Comparison of ENCODE assay signal across 20 cellular contexts in genomic region chr6:39947611-39948068, GRCh38. TPM values are rescaled to one million over a fixed set of nuclear protein-coding genes. Genes with fewer than 3 reads are reported as not detected.
DNase-seq lines count a peak whose midpoint lies in the region; ATAC-seq, FAIRE-seq and TF ChIP-seq lines count a peak whose summit lies in the region.
"Had no signal": no experiment of that assay in that cellular context is flagged by ENCODE, and none has a peak within 500 bp of the region (broad histone marks: within the 10 kb centered on the region; RNA-seq: fewer than 3 reads in every experiment).

No MANE protein-coding gene starts in this region.

- H3K27me3 ChIP-seq in NT2/D1 (ENCODE audit: insufficient read depth, insufficient read length) (no peaks in the 10 kb centered on the region), endodermal cell (ENCODE audit: control insufficient read depth, insufficient read depth, low read length, poor library complexity, severe bottlenecking) (no peaks in the 10 kb centered on the region), HepG2 (ENCODE audit: control insufficient read depth in 1 of 2, insufficient read depth in 2 of 2, low read length in 2 of 2) (no peaks in the 10 kb centered on the region), small intestine (ENCODE audit: control insufficient read depth in 2 of 2, insufficient read depth in 2 of 2, low read length in 2 of 2) (no peaks in the 10 kb centered on the region)
- H3K27me3 ChIP-seq in CD4-positive, alpha-beta T cell (ENCODE audit: control insufficient read depth, insufficient read depth, low read length) = peaks cover 5% of the 10 kb centered on the region
- H3K27me3 ChIP-seq: MG63 had no signal

- H3K79me2 ChIP-seq in HepG2 (ENCODE audit: insufficient read depth, low read length) = no peaks in the 10 kb centered on the region

- no peaks in the 10 kb centered on the region for H3K4me1 ChIP-seq in NT2/D1 (ENCODE audit: insufficient read depth, insufficient read length)
- H3K4me1 ChIP-seq in endodermal cell (ENCODE audit: control insufficient read depth, insufficient read depth, low read length) = no peaks in the 10 kb centered on the region
- peaks cover 35% of the 10 kb centered on the region for H3K4me1 ChIP-seq in HepG2 (ENCODE audit: insufficient read depth, low read length)
- peaks cover 7 to 19% of the 10 kb centered on the region in 2 donors for H3K4me1 ChIP-seq in small intestine (ENCODE audit: control insufficient read depth in 2 of 2, insufficient read depth in 1 of 2, low read depth in 1 of 2, low read length in 1 of 2)

- no peaks in the 10 kb centered on the region for H3K9me3 Mint-ChIP-seq in endodermal cell
- H3K9me3 Mint-ChIP-seq in CD4-positive, alpha-beta T cell = no peaks in the 10 kb centered on the region

- no peak for TF ChIP-seq POLR2A in HepG2 (IDR thresholded peaks at IDR 0.05; ENCODE audit: insufficient read depth in 1 of 2, low read depth in 2 of 2, low read length in 2 of 2)

- TF ChIP-seq EP300 in HepG2 (IDR thresholded peaks at IDR 0.05; ENCODE audit: low read depth in 2 of 2, low read length in 2 of 2) = no peak
- no peak for TF ChIP-seq EP300 in HepG2 (CRISPR knock-in tag; IDR thresholded peaks at IDR 0.05; ENCODE audit: borderline replicate concordance)

- H3K27ac ChIP-seq in endodermal cell (ENCODE audit: low read depth, low read length) (no peak overlapping the region), HepG2 (ENCODE audit: extremely low read length, insufficient read depth, low read length) (peak overlapping the region; percentile 31), small intestine (ENCODE audit: low read depth in 1 of 2, low read length in 1 of 2) (peak overlapping the region; percentile 81 to 87)
- no peak overlapping the region for H3K27ac ChIP-seq in CD4-positive, alpha-beta T cell (ENCODE audit: low read depth, low read length)
- H3K27ac ChIP-seq: GM23248 had no signal

- FAIRE-seq in HepG2 (lab: Jason Lieb, UNC) (no peak), small intestine (lab: Jason Lieb, UNC) (no peak)
- FAIRE-seq: GM12891 had no signal

- H3K9me3 ChIP-seq in NT2/D1 (ENCODE audit: insufficient read depth, low read length) (no peaks in the 10 kb centered on the region), endodermal cell (ENCODE audit: control insufficient read depth, low read length) (no peaks in the 10 kb centered on the region), HepG2 (ENCODE audit: low read length) (no peaks in the 10 kb centered on the region), small intestine (ENCODE audit: control insufficient read depth, low read depth) (no peaks in the 10 kb centered on the region)
- no peaks in the 10 kb centered on the region for H3K9me3 ChIP-seq in CD4-positive, alpha-beta T cell (ENCODE audit: control insufficient read depth, low read length)
- H3K9me3 ChIP-seq: MG63 had no signal

- peak overlapping the region; percentile 59 for H3K4me2 ChIP-seq in HepG2 (ENCODE audit: low read depth, low read length)

- DNase-seq in NT2/D1 (ENCODE audit: low read depth, low spot score) = peak; percentile 36
- DNase-seq in endodermal cell = peak; percentile 80
- no peak for DNase-seq in HepG2 (ENCODE audit: low spot score)
- peak; percentile 93 for DNase-seq in small intestine
- DNase-seq in CD4-positive, alpha-beta T cell = no peak
- DNase-seq in NCI-H2081 (lab: John Stamatoyannopoulos, UW) = no peak
- no peak for DNase-seq in EL
- DNase-seq: CD4-positive, CD25-positive, alpha-beta regulatory T cell; COR-L47; DMS 273 treated with DMSO at 0.1 percent for 48 hours; DMS79 treated with DMSO at 0.1 percent for 48 hours; GM23248; MG63; NCI-H1417; NCI-H187; NCI-H2107; SIG-M5 had no signal

- H3K36me3 ChIP-seq in NT2/D1 (ENCODE audit: insufficient read depth, insufficient read length, low read length) (no peaks in the 10 kb centered on the region), endodermal cell (ENCODE audit: control insufficient read depth, insufficient read depth, low read length) (no peaks in the 10 kb centered on the region), HepG2 (replicated peaks in 1 of 2; ENCODE audit: control insufficient read depth in 1 of 2, insufficient read depth in 2 of 2, low read length in 2 of 2) (no peaks in the 10 kb centered on the region), small intestine (ENCODE audit: control insufficient read depth in 2 of 2, insufficient read depth in 2 of 2, low read length in 2 of 2) (no peaks in the 10 kb centered on the region)
- H3K36me3 ChIP-seq: MG63 had no signal

- WGBS in endodermal cell (ENCODE audit: insufficient coverage in 1 of 2, insufficient read length in 1 of 2), 2 experiments = 35% methylated on average over 5 of the region's 5 CpGs
- WGBS in HepG2 (ENCODE audit: low lambda C conversion rate) = 0% methylated on average over 2 of the region's 5 CpGs
- WGBS in small intestine, 3 donors = 20 to 41% (median 34%) methylated on average over 5 of the region's 5 CpGs

- H3K27ac Mint-ChIP-seq in endodermal cell = peak overlapping the region; percentile 4
- H3K27ac Mint-ChIP-seq in CD4-positive, alpha-beta T cell = no peak overlapping the region
- H3K27ac Mint-ChIP-seq: CD4-positive, CD25-positive, alpha-beta regulatory T cell had no signal

- ATAC-seq in HepG2 (peak; percentile 80), GM21447 (IDR thresholded peaks at IDR 0.05; ENCODE audit: unreplicated experiment) (no peak)
- no peak for ATAC-seq in CD4-positive, alpha-beta T cell (ENCODE audit: poor library complexity)
- ATAC-seq: SK-N-SH treated with all-trans-retinoic acid at 6 μM for 48 hours had no signal

- peaks cover 15% of the 10 kb centered on the region for H3K4me1 Mint-ChIP-seq in endodermal cell
- H3K4me1 Mint-ChIP-seq in CD4-positive, alpha-beta T cell (ENCODE audit: low read depth) = no peaks in the 10 kb centered on the region
- H3K4me1 Mint-ChIP-seq: CD4-positive, CD25-positive, alpha-beta regulatory T cell had no signal

- POLR2A ChIA-PET in HepG2 (lab: Yijun Ruan, JAX) = interaction anchor here (2.5 kb wide), 1 partner anchor 14 kb away, joined by 10 read pairs; the partner anchor contains the start of gene MOCS1
- POLR2A ChIA-PET in CD4-positive, alpha-beta T cell (lab: Charles Lee) = no interaction called here

- no TSS peak for BruUV-seq in HepG2 (replicated peaks; lab: Mats Ljungman, UMichigan)

- no peak overlapping the region for H3K4me3 ChIP-seq in NT2/D1 (ENCODE audit: insufficient read length, low read depth)
- H3K4me3 ChIP-seq in endodermal cell (ENCODE audit: low read length) = no peak overlapping the region
- no peak overlapping the region for H3K4me3 ChIP-seq in HepG2 (replicated peaks in 1 of 3; ENCODE audit: insufficient read depth in 1 of 3, low read depth in 2 of 3, low read length in 3 of 3)
- no peak overlapping the region for H3K4me3 ChIP-seq in small intestine (ENCODE audit: low read depth in 1 of 2, low read length in 2 of 2)
- H3K4me3 ChIP-seq: GM23248, MG63 had no signal

- CTCF ChIA-PET in HepG2 (lab: Yijun Ruan, JAX; ENCODE audit: low intra/inter-chr PET ratio, low total read pairs) = no interaction called here
- CTCF ChIA-PET in CD4-positive, alpha-beta T cell (lab: Charles Lee) = no interaction called here

- H4K20me1 ChIP-seq in HepG2 (ENCODE audit: insufficient read depth, low read length) = no peaks in the 10 kb centered on the region

- TF ChIP-seq RAD21 in HepG2 (CRISPR knock-in tag; IDR thresholded peaks at IDR 0.05) = no peak

- H3K9ac ChIP-seq in NT2/D1 (ENCODE audit: insufficient read length, low read depth) (no peak overlapping the region), endodermal cell (ENCODE audit: extremely low read depth, low read length, poor library complexity, severe bottlenecking) (no peak overlapping the region), HepG2 (ENCODE audit: insufficient read depth, low read depth, low read length) (no peak overlapping the region)
- H3K9ac ChIP-seq: GM23248 had no signal

- intact Hi-C loops in HepG2 (cut with micrococcal nuclease; ENCODE audit: unreplicated experiment) = no loop called here
- intact Hi-C loops in CD4-positive, alpha-beta T cell (cut with DNase I, micrococcal nuclease) = no loop called here

- TF ChIP-seq CTCF in endodermal cell (conservative IDR thresholded peaks at IDR 0.05) = no peak
- no peak for TF ChIP-seq CTCF in HepG2 (CRISPR knock-in tag; IDR thresholded peaks at IDR 0.05)
- TF ChIP-seq CTCF in CD4-positive, alpha-beta T cell (IDR thresholded peaks at IDR 0.05) = no peak

- no peaks in the 10 kb centered on the region for H3K36me3 Mint-ChIP-seq in endodermal cell (ENCODE audit: low read depth)
- H3K36me3 Mint-ChIP-seq in CD4-positive, alpha-beta T cell (ENCODE audit: low read depth) = no peaks in the 10 kb centered on the region
- H3K36me3 Mint-ChIP-seq: CD4-positive, CD25-positive, alpha-beta regulatory T cell had no signal

- no peaks in the 10 kb centered on the region for H3K27me3 Mint-ChIP-seq in endodermal cell (ENCODE audit: insufficient read depth)
- no peaks in the 10 kb centered on the region for H3K27me3 Mint-ChIP-seq in CD4-positive, alpha-beta T cell
- H3K27me3 Mint-ChIP-seq: CD4-positive, CD25-positive, alpha-beta regulatory T cell had no signal

- H2AFZ ChIP-seq in HepG2 (ENCODE audit: low read length) = no peak overlapping the region
- H2AFZ ChIP-seq: GM23248 had no signal

- no peak overlapping the region for H3K4me3 Mint-ChIP-seq in endodermal cell
- no peak overlapping the region for H3K4me3 Mint-ChIP-seq in CD4-positive, alpha-beta T cell
- H3K4me3 Mint-ChIP-seq: CD4-positive, CD25-positive, alpha-beta regulatory T cell had no signal

- in situ Hi-C loops in HepG2 (cut with HindIII; ENCODE audit: extremely low pct_ligation_motif_present, low pct_unique_long_range_greater_than_20kb) = no loop called here

RNA-seq across cellular contexts. Expression of gene MOCS1, which starts 13.4 kb away (rescaled TPM):
- total RNA-seq in endodermal cell (10 to 100 TPM in 1 of 2 donors, 1 to 10 TPM in 1; 8.7 to 11.3 TPM), HepG2 (2016; rRNA removed; fragmentation: Illumina TruSeq; extraction: Trizol) (10.5 and 11.7 TPM in 2 replicates)
- 10.3 TPM for polyA plus RNA-seq in endodermal cell (2013, experiment 1 of 2)
- 9.4 TPM for polyA plus RNA-seq in endodermal cell (2013, experiment 2 of 2)
- 2.9 and 3.3 TPM in 2 replicates for total RNA-seq in HepG2 (2016; cell fraction: cytosol; rRNA removed; fragmentation: Illumina TruSeq; extraction: Trizol; ENCODE audit: low read depth)
- 8.7 and 11.7 TPM in 2 replicates for total RNA-seq in HepG2 (2016; cell fraction: insoluble cytoplasmic fraction; rRNA removed; fragmentation: Illumina TruSeq; extraction: Trizol)
- 7.8 and 10.3 TPM in 2 replicates for total RNA-seq in HepG2 (2016; cell fraction: membrane; rRNA removed; fragmentation: Illumina TruSeq; extraction: Trizol)
- 8.7 and 10.3 TPM in 2 replicates for total RNA-seq in HepG2 (2016; cell fraction: nucleus; rRNA removed; fragmentation: Illumina TruSeq; extraction: Trizol)
- polyA plus RNA-seq in HepG2 (2011; rRNA removed) (5.3 and 5.9 TPM in 2 replicates), small intestine (10 to 100 TPM; 15.4 to 29.6 (median 20.6) TPM)
- 6.1 and 6.2 TPM in 2 replicates for polyA plus RNA-seq in HepG2 (2011; cell fraction: cytosol; rRNA removed)
- polyA plus RNA-seq in HepG2 (2011; cell fraction: nucleus; rRNA removed) = 5.8 and 6.7 TPM in 2 replicates
- 4.5 and 5.8 TPM in 2 replicates for polyA plus RNA-seq in HepG2 (2012)
- polyA plus RNA-seq in HepG2 (2016; cell fraction: cytosol; fragmentation: Illumina TruSeq; extraction: Trizol; ENCODE audit: low read depth) = 3.0 and 4.0 TPM in 2 replicates
- polyA plus RNA-seq in HepG2 (2016; cell fraction: insoluble cytoplasmic fraction; fragmentation: Illumina TruSeq; extraction: Trizol; ENCODE audit: low read depth) = 7.4 and 8.9 TPM in 2 replicates
- 7.4 and 7.7 TPM in 2 replicates for polyA plus RNA-seq in HepG2 (2016; cell fraction: membrane; fragmentation: Illumina TruSeq; extraction: Trizol; ENCODE audit: low read depth)
- polyA plus RNA-seq in HepG2 (2016; cell fraction: nucleus; fragmentation: Illumina TruSeq; extraction: Trizol; ENCODE audit: insufficient read depth, low read depth) = 7.9 and 9.3 TPM in 2 replicates
- polyA minus RNA-seq in HepG2 (2011; rRNA and poly(A)+ RNA removed; ENCODE audit: low replicate concordance) = 19.4 TPM in 1 of 2 replicates, not detected in the other
- polyA minus RNA-seq in HepG2 (2011; cell fraction: cytosol; rRNA and poly(A)+ RNA removed) = 6.5 and 6.8 TPM in 2 replicates
- 9.9 and 10.4 TPM in 2 replicates for polyA minus RNA-seq in HepG2 (2011; cell fraction: nucleus; rRNA and poly(A)+ RNA removed)
- total RNA-seq in CD4-positive, alpha-beta T cell = 1 to 10 TPM; 2.0 to 2.7 TPM

Comparison
In these comparisons a context has a peak if more than half of its experiments do, and no peak if none do; other contexts are left out.
1. DNase-seq: peak in NT2/D1 (single experiment), endodermal cell (single experiment) and small intestine (single experiment); none in HepG2 (single experiment), CD4-positive, alpha-beta T cell (0 of 10), NCI-H2081 (0 of 2) and EL (single experiment).
2. H3K27ac ChIP-seq: peak in HepG2 (single experiment) and small intestine (2 of 2); none in endodermal cell (single experiment) and CD4-positive, alpha-beta T cell (single experiment).